ENCODE assay signal across 36 cellular contexts in the genomic region with DNA sequence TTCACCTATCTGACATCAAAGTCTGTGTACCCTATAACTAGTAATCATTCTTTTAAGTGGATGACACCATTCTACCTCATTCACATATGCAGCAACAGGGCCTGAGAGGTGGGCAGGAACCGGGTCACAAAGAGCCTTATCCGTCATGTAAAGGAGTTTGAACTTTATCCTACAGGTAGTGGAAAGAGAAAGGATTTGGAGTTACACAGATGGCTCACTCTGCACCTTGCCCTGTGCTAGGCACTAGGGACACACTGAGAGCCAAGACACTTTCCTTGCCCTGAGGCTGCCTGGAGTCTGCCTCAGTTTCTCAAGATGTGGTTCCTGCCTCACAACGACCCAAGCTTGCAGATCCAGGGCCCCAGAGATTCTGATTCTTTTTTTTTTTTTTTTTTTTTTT.
"Had no signal": no experiment of that assay in that cellular context is flagged by ENCODE, and none has a peak within 500 bp of the region (broad histone marks: within the 10 kb centered on the region; RNA-seq: fewer than 3 reads in every experiment).

No MANE protein-coding gene starts in this region.

- H3K4me1 ChIP-seq: body of pancreas had no signal

- H3K4me3 Mint-ChIP-seq: activated B cell treated with CpG ODN at 0.5 μM for 24 hours; activated CD4-positive, alpha-beta memory T cell treated with anti-CD3 and anti-CD28 coated beads for 36 hours; activated CD4-positive, alpha-beta T cell treated with anti-CD3 and anti-CD28 coated beads, Interleukin-2, amount 10 ng/mL, durations not matched to agents 24 days and 14 days; activated CD8-positive, alpha-beta T cell treated with anti-CD3 and anti-CD28 coated beads for 36 hours; activated naive CD4-positive, alpha-beta T cell treated with anti-CD3 and anti-CD28 coated beads for 36 hours; activated T-cell treated with anti-CD3 and anti-CD28 coated beads, Interleukin-2, amount 50 U/mL, for 4 hours; activated T-cell treated with anti-CD3 and anti-CD28 coated beads, Interleukin-2, amount 50 U/mL, for 72 hours; activated T-helper 1 cell treated with anti-CD3 and anti-CD28 coated beads, Interleukin-12 subunit alpha, Interleukin-12 subunit beta, Interleukin-2, Interleukin-4 antibody, amounts not matched to agents 30 ng/mL and 10 ng/mL and 1 ng/mL, durations not matched to agents 14 hours and 24 hours and 36 hours; activated T-helper 17 cell treated with anti-CD3 and anti-CD28 coated beads, Interleukin-2, amount 50 U/mL, for 72 hours; T-helper 1 cell treated with Interleukin-12 subunit alpha and Interleukin-12 subunit beta and Interleukin-4 antibody, amounts not matched to agents 30 μg/mL and 1 μg/mL, for 36 hours; T-helper 2 cell treated with Interferon-gamma antibody and Interleukin-4, amounts not matched to agents 5 μg/mL and 100 μg/mL, for 36 hours had no signal

- H3K9me3 ChIP-seq: adrenal gland, body of pancreas, breast epithelium had no signal

- FAIRE-seq: astrocyte, TTC549 had no signal

- H3K27ac Mint-ChIP-seq: activated B cell treated with CpG ODN at 0.5 μM for 24 hours; activated CD4-positive, alpha-beta memory T cell treated with anti-CD3 and anti-CD28 coated beads for 36 hours; activated CD4-positive, alpha-beta T cell treated with anti-CD3 and anti-CD28 coated beads, Interleukin-2, amount 10 ng/mL, durations not matched to agents 24 days and 14 days; activated CD8-positive, alpha-beta T cell treated with anti-CD3 and anti-CD28 coated beads for 36 hours; activated naive CD4-positive, alpha-beta T cell treated with anti-CD3 and anti-CD28 coated beads for 36 hours; activated T-cell treated with anti-CD3 and anti-CD28 coated beads, Interleukin-2, amount 50 U/mL, for 72 hours; activated T-helper 1 cell treated with anti-CD3 and anti-CD28 coated beads, Interleukin-12 subunit alpha, Interleukin-12 subunit beta, Interleukin-2, Interleukin-4 antibody, amounts not matched to agents 30 ng/mL and 10 ng/mL and 1 ng/mL, durations not matched to agents 14 hours and 24 hours and 36 hours; activated T-helper 17 cell treated with anti-CD3 and anti-CD28 coated beads, Interleukin-2, amount 50 U/mL, for 72 hours; T-helper 1 cell treated with Interleukin-12 subunit alpha and Interleukin-12 subunit beta and Interleukin-4 antibody, amounts not matched to agents 30 μg/mL and 1 μg/mL, for 36 hours; T-helper 2 cell treated with Interferon-gamma antibody and Interleukin-4, amounts not matched to agents 5 μg/mL and 100 μg/mL, for 36 hours had no signal

- H3K36me3 Mint-ChIP-seq: activated CD4-positive, alpha-beta memory T cell treated with anti-CD3 and anti-CD28 coated beads for 36 hours had no signal

- H3K9me3 Mint-ChIP-seq: activated B cell treated with CpG ODN at 0.5 μM for 24 hours; activated CD4-positive, alpha-beta memory T cell treated with anti-CD3 and anti-CD28 coated beads for 36 hours; activated CD4-positive, alpha-beta T cell treated with anti-CD3 and anti-CD28 coated beads, Interleukin-2, amount 10 ng/mL, durations not matched to agents 24 days and 14 days; activated CD8-positive, alpha-beta T cell treated with anti-CD3 and anti-CD28 coated beads for 36 hours; activated naive CD4-positive, alpha-beta T cell treated with anti-CD3 and anti-CD28 coated beads for 36 hours; activated T-cell treated with anti-CD3 and anti-CD28 coated beads, Interleukin-2, amount 50 U/mL, for 4 hours; activated T-cell treated with anti-CD3 and anti-CD28 coated beads, Interleukin-2, amount 50 U/mL, for 72 hours; activated T-helper 1 cell treated with anti-CD3 and anti-CD28 coated beads, Interleukin-12 subunit alpha, Interleukin-12 subunit beta, Interleukin-2, Interleukin-4 antibody, amounts not matched to agents 30 ng/mL and 10 ng/mL and 1 ng/mL, durations not matched to agents 14 hours and 24 hours and 36 hours; activated T-helper 17 cell treated with anti-CD3 and anti-CD28 coated beads, Interleukin-2, amount 50 U/mL, for 72 hours; T-helper 1 cell treated with Interleukin-12 subunit alpha and Interleukin-12 subunit beta and Interleukin-4 antibody, amounts not matched to agents 30 μg/mL and 1 μg/mL, for 36 hours; T-helper 2 cell treated with Interferon-gamma antibody and Interleukin-4, amounts not matched to agents 5 μg/mL and 100 μg/mL, for 36 hours had no signal

- DNase-seq: activated B cell treated with CpG ODN at 0.5 μM for 24 hours; activated CD4-positive, alpha-beta memory T cell treated with anti-CD3 and anti-CD28 coated beads for 36 hours; activated CD4-positive, alpha-beta T cell treated with anti-CD3 and anti-CD28 coated beads for 4 hours; activated CD4-positive, alpha-beta T cell treated with anti-CD3 and anti-CD28 coated beads, Interleukin-2, amount 10 ng/mL, durations not matched to agents 24 days and 14 days; activated CD4-positive, alpha-beta T cell treated with anti-CD3 and anti-CD28 coated beads, Interleukin-2, amount 50 U/mL, for 1 hour; activated CD4-positive, alpha-beta T cell treated with anti-CD3 and anti-CD28 coated beads, Interleukin-2, amount 50 U/mL, for 4 hours; activated CD4-positive, CD25-positive, alpha-beta regulatory T cell treated with anti-CD3 and anti-CD28 coated beads, Interleukin-2, amount 50 U/mL, for 72 hours; activated CD8-positive, alpha-beta memory T cell treated with anti-CD3 and anti-CD28 coated beads, Interleukin-2, amount 50 U/mL, for 4 hours; activated CD8-positive, alpha-beta T cell treated with anti-CD3 and anti-CD28 coated beads for 36 hours; activated effector memory CD4-positive, alpha-beta T cell treated with anti-CD3 and anti-CD28 coated beads, Interleukin-2, amount 50 U/mL, for 16 hours; activated gamma-delta T cell treated with Interleukin-2 at 50 U/mL for 16 hours; activated naive CD4-positive, alpha-beta T cell; activated naive CD4-positive, alpha-beta T cell treated with anti-CD3 and anti-CD28 coated beads for 36 hours; activated naive CD4-positive, alpha-beta T cell treated with anti-CD3 and anti-CD28 coated beads, Interleukin-2, amount 50 U/mL, for 16 hours; activated T-cell treated with anti-CD3 and anti-CD28 coated beads for 4 hours; activated T-cell treated with anti-CD3 and anti-CD28 coated beads, Interleukin-2, amount 50 U/mL, for 1 hour; activated T-cell treated with anti-CD3 and anti-CD28 coated beads, Interleukin-2, amount 50 U/mL, for 4 hours; activated T-cell treated with anti-CD3 and anti-CD28 coated beads, Interleukin-2, amount 50 U/mL, for 72 hours; adrenal gland; amniotic stem cell; aorta; body of pancreas; brain microvascular endothelial cell; central memory CD4-positive, alpha-beta T cell; T-helper 1 cell; T-helper 2 cell; T-helper 9 cell had no signal

- H3K27me3 ChIP-seq: adrenal gland, body of pancreas, brain microvascular endothelial cell, breast epithelium had no signal

- H3K4me3 ChIP-seq: adrenal gland, body of pancreas, breast epithelium had no signal

- H3K36me3 ChIP-seq: adrenal gland, brain microvascular endothelial cell, breast epithelium had no signal

- H3K27ac ChIP-seq: adrenal gland, body of pancreas, brain microvascular endothelial cell, breast epithelium, VCaP had no signal

- H3K4me1 Mint-ChIP-seq: activated B cell treated with CpG ODN at 0.5 μM for 24 hours; activated CD4-positive, alpha-beta T cell treated with anti-CD3 and anti-CD28 coated beads, Interleukin-2, amount 10 ng/mL, durations not matched to agents 24 days and 14 days; activated T-helper 17 cell treated with anti-CD3 and anti-CD28 coated beads, Interleukin-2, amount 50 U/mL, for 72 hours had no signal

- ATAC-seq: activated CD8-positive, alpha-beta T cell treated with anti-CD3 and anti-CD28 coated beads for 36 hours; activated naive CD4-positive, alpha-beta T cell treated with anti-CD3 and anti-CD28 coated beads, Interleukin-2, amount 50 U/mL, for 72 hours; activated T-cell treated with anti-CD3 and anti-CD28 coated beads, Interleukin-2, amount 50 U/mL, for 4 hours; activated T-cell treated with anti-CD3 and anti-CD28 coated beads, Interleukin-2, amount 50 U/mL, for 72 hours; activated T-helper 17 cell treated with anti-CD3 and anti-CD28 coated beads, Interleukin-2, amount 50 U/mL, for 72 hours; body of pancreas had no signal
